Comparison of ENCODE assay signal across 1 cellular context in genomic region chr11:86660011-86660595, GRCh38.
A peak's percentile ranks its signal among the peaks of the same experiment; 100 is the strongest.
TF ChIP-seq lines count a peak whose summit lies in the region.

No MANE protein-coding gene starts in this region.

TF ChIP-seq in SK-N-SH, 30 proteins besides CTCF, POLR2A, EP300 and RAD21 (continued from another document):
- peak; percentile 90 for TF ChIP-seq PBX3 (IDR thresholded peaks at IDR 0.05)
- TF ChIP-seq TEAD4 (IDR thresholded peaks at IDR 0.05; ENCODE audit: borderline replicate concordance, insufficient read depth), result peak; percentile 61
